ENCODE assay signal across 2 cellular contexts in the genomic region with DNA sequence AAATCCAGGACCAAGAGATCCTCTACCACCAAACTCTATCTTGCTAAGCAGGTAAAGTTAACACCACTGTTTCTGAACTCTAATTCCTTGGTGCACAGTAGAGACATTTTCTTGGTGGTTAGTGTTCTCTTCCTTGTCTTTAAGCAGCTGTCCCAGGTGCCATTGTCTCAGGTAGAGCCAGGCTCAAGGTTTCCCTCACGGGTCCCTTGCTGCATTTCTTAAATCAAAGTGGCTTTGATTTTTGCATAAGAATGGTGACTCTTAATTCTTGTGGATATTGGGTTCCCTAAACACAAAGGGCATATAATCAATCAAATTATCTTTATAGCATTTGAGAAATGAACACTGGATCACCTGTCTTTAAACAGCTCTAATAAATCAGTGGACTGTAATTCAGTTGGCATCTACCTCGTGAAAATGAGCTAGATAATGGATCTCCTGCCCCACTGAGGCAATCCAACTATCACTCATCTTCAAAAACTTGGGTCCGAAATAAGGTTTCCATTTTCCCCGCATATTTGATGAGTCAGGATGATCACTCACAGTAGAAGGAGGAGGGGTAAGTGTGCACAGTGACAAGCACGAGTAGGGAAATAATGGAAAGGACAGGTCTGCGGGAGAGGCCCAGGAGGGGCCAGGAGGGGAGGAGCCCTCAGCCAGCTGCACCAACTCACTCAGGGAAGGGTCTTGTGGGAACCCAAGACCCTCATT.
A peak's percentile ranks its signal among the peaks of the same experiment; 100 is the strongest.
TF ChIP-seq lines count a peak whose summit lies in the region.

No MANE protein-coding gene starts in this region.

TF ChIP-seq in A549, 52 proteins besides CTCF, POLR2A, EP300 and RAD21:
- TF ChIP-seq, protein P1, sequence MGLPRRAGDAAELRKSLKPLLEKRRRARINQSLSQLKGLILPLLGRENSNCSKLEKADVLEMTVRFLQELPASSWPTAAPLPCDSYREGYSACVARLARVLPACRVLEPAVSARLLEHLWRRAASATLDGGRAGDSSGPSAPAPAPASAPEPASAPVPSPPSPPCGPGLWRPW (IDR thresholded peaks at IDR 0.05): no peak
- TF ChIP-seq, protein P2, sequence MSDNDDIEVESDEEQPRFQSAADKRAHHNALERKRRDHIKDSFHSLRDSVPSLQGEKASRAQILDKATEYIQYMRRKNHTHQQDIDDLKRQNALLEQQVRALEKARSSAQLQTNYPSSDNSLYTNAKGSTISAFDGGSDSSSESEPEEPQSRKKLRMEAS (IDR thresholded peaks at IDR 0.05): peak; percentile 78
- TF ChIP-seq CBX2 (IDR thresholded peaks at IDR 0.05; ENCODE audit: borderline replicate concordance, low read depth) (no peak), FOSB (CRISPR knock-in tag; IDR thresholded peaks at IDR 0.05) (0 out of 2 replicates have a peak, but pooled peaks have one; percentile 5), NPAS2 (CRISPR knock-in tag; IDR thresholded peaks at IDR 0.05; ENCODE audit: borderline replicate concordance) (0 out of 2 replicates have a peak, but pooled peaks have one; percentile 5), NFE2L2 (conservative IDR thresholded peaks at IDR 0.05; ENCODE audit: low read length) (peak; percentile 87), MAFK (IDR thresholded peaks at IDR 0.05; ENCODE audit: partially characterized antibody) (peak; percentile 98), MAZ (IDR thresholded peaks at IDR 0.05; ENCODE audit: borderline replicate concordance, low read depth, low read length) (no peak), FOSL2 (IDR thresholded peaks at IDR 0.05) (no peak), FOSL2 (CRISPR knock-in tag; IDR thresholded peaks at IDR 0.05) (peak; percentile 74), ESRRA (IDR thresholded peaks at IDR 0.05; ENCODE audit: borderline replicate concordance, low read length) (no peak), TP53 (CRISPR knock-in tag; IDR thresholded peaks at IDR 0.05) (0 out of 2 replicates have a peak, but pooled peaks have one; percentile 27), ZSCAN20 (CRISPR knock-in tag; IDR thresholded peaks at IDR 0.05) (0 out of 2 replicates have a peak, but pooled peaks have one; percentile 33), RCOR1 (IDR thresholded peaks at IDR 0.05; ENCODE audit: low read depth, low read length) (no peak), FOXS1 (CRISPR knock-in tag; IDR thresholded peaks at IDR 0.05) (no peak), HOXB5 (CRISPR knock-in tag; IDR thresholded peaks at IDR 0.05) (peak; percentile 83; the same call in 1 of the 2 replicates), PHF8 (IDR thresholded peaks at IDR 0.05; ENCODE audit: borderline replicate concordance, low read depth) (no peak), EHMT2 (IDR thresholded peaks at IDR 0.05; ENCODE audit: low read depth) (no peak), MYC (IDR thresholded peaks at IDR 0.05; ENCODE audit: borderline replicate concordance, low read length) (no peak), JUN (IDR thresholded peaks at IDR 0.05) (peak in 1 of 2 experiments; percentile 76; a peak in 1 of 5 replicates), CEBPB (IDR thresholded peaks at IDR 0.05) (no peak)
- TF ChIP-seq, protein P3, sequence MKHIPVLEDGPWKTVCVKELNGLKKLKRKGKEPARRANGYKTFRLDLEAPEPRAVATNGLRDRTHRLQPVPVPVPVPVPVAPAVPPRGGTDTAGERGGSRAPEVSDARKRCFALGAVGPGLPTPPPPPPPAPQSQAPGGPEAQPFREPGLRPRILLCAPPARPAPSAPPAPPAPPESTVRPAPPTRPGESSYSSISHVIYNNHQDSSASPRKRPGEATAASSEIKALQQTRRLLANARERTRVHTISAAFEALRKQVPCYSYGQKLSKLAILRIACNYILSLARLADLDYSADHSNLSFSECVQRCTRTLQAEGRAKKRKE (CRISPR knock-in tag; IDR thresholded peaks at IDR 0.05; ENCODE audit: low read depth): peak; percentile 54; the same call in 1 of the 2 replicates
- TF ChIP-seq, protein P4, sequence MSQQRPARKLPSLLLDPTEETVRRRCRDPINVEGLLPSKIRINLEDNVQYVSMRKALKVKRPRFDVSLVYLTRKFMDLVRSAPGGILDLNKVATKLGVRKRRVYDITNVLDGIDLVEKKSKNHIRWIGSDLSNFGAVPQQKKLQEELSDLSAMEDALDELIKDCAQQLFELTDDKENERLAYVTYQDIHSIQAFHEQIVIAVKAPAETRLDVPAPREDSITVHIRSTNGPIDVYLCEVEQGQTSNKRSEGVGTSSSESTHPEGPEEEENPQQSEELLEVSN (IDR thresholded peaks at IDR 0.05; ENCODE audit: borderline replicate concordance, low read depth): peak; percentile 20; the same call in 1 of the 2 replicates

TF ChIP-seq in liver, 16 proteins besides CTCF, POLR2A, EP300 and RAD21:
- TF ChIP-seq YY1 (IDR thresholded peaks at IDR 0.05): no peak
- TF ChIP-seq, protein P5, sequence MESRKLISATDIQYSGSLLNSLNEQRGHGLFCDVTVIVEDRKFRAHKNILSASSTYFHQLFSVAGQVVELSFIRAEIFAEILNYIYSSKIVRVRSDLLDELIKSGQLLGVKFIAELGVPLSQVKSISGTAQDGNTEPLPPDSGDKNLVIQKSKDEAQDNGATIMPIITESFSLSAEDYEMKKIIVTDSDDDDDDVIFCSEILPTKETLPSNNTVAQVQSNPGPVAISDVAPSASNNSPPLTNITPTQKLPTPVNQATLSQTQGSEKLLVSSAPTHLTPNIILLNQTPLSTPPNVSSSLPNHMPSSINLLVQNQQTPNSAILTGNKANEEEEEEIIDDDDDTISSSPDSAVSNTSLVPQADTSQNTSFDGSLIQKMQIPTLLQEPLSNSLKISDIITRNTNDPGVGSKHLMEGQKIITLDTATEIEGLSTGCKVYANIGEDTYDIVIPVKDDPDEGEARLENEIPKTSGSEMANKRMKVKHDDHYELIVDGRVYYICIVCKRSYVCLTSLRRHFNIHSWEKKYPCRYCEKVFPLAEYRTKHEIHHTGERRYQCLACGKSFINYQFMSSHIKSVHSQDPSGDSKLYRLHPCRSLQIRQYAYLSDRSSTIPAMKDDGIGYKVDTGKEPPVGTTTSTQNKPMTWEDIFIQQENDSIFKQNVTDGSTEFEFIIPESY (IDR thresholded peaks at IDR 0.05): no peak
- TF ChIP-seq, protein P2 (IDR thresholded peaks at IDR 0.05): no peak
- no peak for TF ChIP-seq RXRA (IDR thresholded peaks at IDR 0.05)
- TF ChIP-seq, protein P6, sequence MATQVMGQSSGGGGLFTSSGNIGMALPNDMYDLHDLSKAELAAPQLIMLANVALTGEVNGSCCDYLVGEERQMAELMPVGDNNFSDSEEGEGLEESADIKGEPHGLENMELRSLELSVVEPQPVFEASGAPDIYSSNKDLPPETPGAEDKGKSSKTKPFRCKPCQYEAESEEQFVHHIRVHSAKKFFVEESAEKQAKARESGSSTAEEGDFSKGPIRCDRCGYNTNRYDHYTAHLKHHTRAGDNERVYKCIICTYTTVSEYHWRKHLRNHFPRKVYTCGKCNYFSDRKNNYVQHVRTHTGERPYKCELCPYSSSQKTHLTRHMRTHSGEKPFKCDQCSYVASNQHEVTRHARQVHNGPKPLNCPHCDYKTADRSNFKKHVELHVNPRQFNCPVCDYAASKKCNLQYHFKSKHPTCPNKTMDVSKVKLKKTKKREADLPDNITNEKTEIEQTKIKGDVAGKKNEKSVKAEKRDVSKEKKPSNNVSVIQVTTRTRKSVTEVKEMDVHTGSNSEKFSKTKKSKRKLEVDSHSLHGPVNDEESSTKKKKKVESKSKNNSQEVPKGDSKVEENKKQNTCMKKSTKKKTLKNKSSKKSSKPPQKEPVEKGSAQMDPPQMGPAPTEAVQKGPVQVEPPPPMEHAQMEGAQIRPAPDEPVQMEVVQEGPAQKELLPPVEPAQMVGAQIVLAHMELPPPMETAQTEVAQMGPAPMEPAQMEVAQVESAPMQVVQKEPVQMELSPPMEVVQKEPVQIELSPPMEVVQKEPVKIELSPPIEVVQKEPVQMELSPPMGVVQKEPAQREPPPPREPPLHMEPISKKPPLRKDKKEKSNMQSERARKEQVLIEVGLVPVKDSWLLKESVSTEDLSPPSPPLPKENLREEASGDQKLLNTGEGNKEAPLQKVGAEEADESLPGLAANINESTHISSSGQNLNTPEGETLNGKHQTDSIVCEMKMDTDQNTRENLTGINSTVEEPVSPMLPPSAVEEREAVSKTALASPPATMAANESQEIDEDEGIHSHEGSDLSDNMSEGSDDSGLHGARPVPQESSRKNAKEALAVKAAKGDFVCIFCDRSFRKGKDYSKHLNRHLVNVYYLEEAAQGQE (IDR thresholded peaks at IDR 0.05): no peak
- TF ChIP-seq NR2F2 (IDR thresholded peaks at IDR 0.05): no peak
- no peak for TF ChIP-seq HNF4A (conservative IDR thresholded peaks at IDR 0.05)
- TF ChIP-seq FOXA2 (IDR thresholded peaks at IDR 0.05): no peak
- no peak for TF ChIP-seq SP1 (IDR thresholded peaks at IDR 0.05)
- TF ChIP-seq EGR1 (IDR thresholded peaks at IDR 0.05; ENCODE audit: low read depth in 2 of 2): no peak
- TF ChIP-seq GABPA (IDR thresholded peaks at IDR 0.05 in 1 of 2, conservative IDR thresholded peaks at IDR 0.05 in 1 of 2): no peak
